7 cellular contexts compared by ENCODE assay signal in the genomic region with DNA sequence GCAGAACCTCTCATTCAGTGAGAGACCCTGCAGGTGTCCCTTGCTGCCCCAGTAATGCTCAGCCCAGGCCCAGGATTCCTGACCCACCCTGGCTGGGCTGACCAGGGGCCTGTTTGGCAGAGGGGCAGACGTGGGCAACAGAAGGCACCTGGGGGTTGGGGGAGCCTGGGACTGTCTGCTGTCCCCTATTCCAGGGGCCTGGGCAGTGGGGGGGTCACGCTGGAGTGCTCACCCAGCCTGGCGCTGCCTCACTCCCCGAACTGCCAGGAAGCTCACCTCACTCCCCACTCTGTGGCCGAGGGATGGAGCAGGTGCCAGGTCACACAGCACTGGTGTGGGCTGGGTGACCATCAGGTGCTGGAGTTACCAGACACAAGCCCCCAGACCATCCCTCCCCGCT.
"Had no signal": no experiment of that assay in that cellular context is flagged by ENCODE, and none has a peak within 500 bp of the region (broad histone marks: within the 10 kb centered on the region; RNA-seq: fewer than 3 reads in every experiment).

No MANE protein-coding gene starts in this region.

- H3K27me3 ChIP-seq: brain microvascular endothelial cell had no signal

- H3K36me3 ChIP-seq: brain microvascular endothelial cell had no signal

- DNase-seq: cortex of kidney, esophagus squamous epithelium, foreskin melanocyte had no signal

- H3K9me3 ChIP-seq: esophagus squamous epithelium, gastroesophageal sphincter had no signal

- H3K4me3 ChIP-seq: esophagus squamous epithelium, gastroesophageal sphincter had no signal

- H3K27ac ChIP-seq: brain microvascular endothelial cell, epithelial cell of prostate, esophagus squamous epithelium, gastroesophageal sphincter, VCaP had no signal
